ENCODE assay signal across 1 cellular context in genomic region chr5:56849671-56850070, GRCh38.
A peak's percentile ranks its signal among the peaks of the same experiment; 100 is the strongest.
TF ChIP-seq lines count a peak whose summit lies in the region.

No MANE protein-coding gene starts in this region.

TF ChIP-seq in HepG2, 621 proteins besides CTCF, POLR2A, EP300 and RAD21:
- TF ChIP-seq ZNF577 (CRISPR knock-in tag; IDR thresholded peaks at IDR 0.05; ENCODE audit: borderline replicate concordance, low read depth) (no peak), ZNF629 (CRISPR knock-in tag; conservative IDR thresholded peaks at IDR 0.05) (0 out of 2 replicates have a peak, but pooled peaks have one; percentile 31)
